12 cellular contexts compared by ENCODE assay signal in genomic region chr2:138516030-138516704, GRCh38. TPM values are rescaled to one million over a fixed set of nuclear protein-coding genes. Genes with fewer than 3 reads are reported as not detected.
DNase-seq lines count a peak whose midpoint lies in the region; ATAC-seq, FAIRE-seq and TF ChIP-seq lines count a peak whose summit lies in the region.
"Had no signal": no experiment of that assay in that cellular context is flagged by ENCODE, and none has a peak within 500 bp of the region (broad histone marks: within the 10 kb centered on the region; RNA-seq: fewer than 3 reads in every experiment).

No MANE protein-coding gene starts in this region.

- peaks cover 13% of the 10 kb centered on the region for H3K36me3 Mint-ChIP-seq in activated naive CD8-positive, alpha-beta T cell treated with anti-CD3 and anti-CD28 coated beads, Interleukin-2, amount 50 U/mL, for 24 hours (ENCODE audit: low read depth)

- ATAC-seq in activated naive CD8-positive, alpha-beta T cell treated with anti-CD3 and anti-CD28 coated beads, Interleukin-2, amount 50 U/mL, for 24 hours: peak; percentile 69
- peak; percentile 76 for ATAC-seq in HepG2
- ATAC-seq in GM21381 (IDR thresholded peaks at IDR 0.05; ENCODE audit: unreplicated experiment): no peak
- ATAC-seq in HG03139 (IDR thresholded peaks at IDR 0.05; ENCODE audit: unreplicated experiment): no peak
- ATAC-seq: foreskin keratinocyte had no signal

- no peaks in the 10 kb centered on the region; a peak in 1 of 5 replicates for H3K36me3 ChIP-seq in HepG2 (replicated peaks in 1 of 2; ENCODE audit: control insufficient read depth in 1 of 2, insufficient read depth in 2 of 2, low read length in 2 of 2)

- peak; percentile 60 for FAIRE-seq in GM19239 (lab: Jason Lieb, UNC)
- no peak for FAIRE-seq in HepG2 (lab: Jason Lieb, UNC)

- H3K4me2 ChIP-seq in HepG2 (ENCODE audit: low read depth, low read length): peak overlapping the region; percentile 21

- intact Hi-C loops in HepG2 (cut with micrococcal nuclease; ENCODE audit: unreplicated experiment): no loop called here

- no peak overlapping the region for H3K4me3 ChIP-seq in AG04450 (ENCODE audit: low read depth, low read length)
- no peak overlapping the region for H3K4me3 ChIP-seq in HepG2 (replicated peaks in 1 of 3; ENCODE audit: insufficient read depth in 1 of 3, low read depth in 2 of 3, low read length in 3 of 3)
- H3K4me3 ChIP-seq: lung had no signal

- H3K27me3 ChIP-seq in AG04450 (ENCODE audit: control insufficient read depth, insufficient read depth, low read length) (no peaks in the 10 kb centered on the region), HepG2 (ENCODE audit: control insufficient read depth in 1 of 2, insufficient read depth in 2 of 2, low read length in 2 of 2) (no peaks in the 10 kb centered on the region)
- H3K27me3 ChIP-seq: foreskin keratinocyte had no signal

- H3K4me3 Mint-ChIP-seq in activated naive CD8-positive, alpha-beta T cell treated with anti-CD3 and anti-CD28 coated beads, Interleukin-2, amount 50 U/mL, for 24 hours: no peak overlapping the region

- H3K79me2 ChIP-seq in HepG2 (ENCODE audit: insufficient read depth, low read length): peaks cover 96% of the 10 kb centered on the region

- TF ChIP-seq RAD21 in HepG2 (CRISPR knock-in tag; IDR thresholded peaks at IDR 0.05): no peak

- POLR2A ChIA-PET in AG04450 (lab: Yijun Ruan, JAX): interaction anchor here (0.6 kb wide), 1 partner anchor 73 kb away, joined by 4 read pairs; no protein-coding TSS in a partner anchor
- POLR2A ChIA-PET in HepG2 (lab: Yijun Ruan, JAX): interaction anchor here (1.2 to 4.3 kb wide), 3 partner anchors 14 to 25 kb away, joined by 4 to 24 read pairs (median 9); partner anchors contain the start of gene SPOPL

- no peak for TF ChIP-seq POLR2A in HepG2 (IDR thresholded peaks at IDR 0.05; ENCODE audit: insufficient read depth in 1 of 2, low read depth in 2 of 2, low read length in 2 of 2)

- DNase-seq in AG04450 (ENCODE audit: low read depth, low spot score): peak; percentile 11
- no peak for DNase-seq in GM19239 (ENCODE audit: insufficient read length, low spot score)
- DNase-seq in activated naive CD8-positive, alpha-beta T cell treated with anti-CD3 and anti-CD28 coated beads, Interleukin-2, amount 50 U/mL, for 24 hours: no peak
- DNase-seq in HepG2 (ENCODE audit: low spot score): peak; percentile 72
- DNase-seq in DMS53 (lab: John Stamatoyannopoulos, UW): no peak
- no peak for DNase-seq in HuH-7.5 (ENCODE audit: low spot score)
- DNase-seq: foreskin keratinocyte, NCI-H524 had no signal

- H2AFZ ChIP-seq in HepG2 (ENCODE audit: low read length): no peak overlapping the region

- BruUV-seq in HepG2 (replicated peaks; lab: Mats Ljungman, UMichigan): no TSS peak

- peaks cover 2% of the 10 kb centered on the region for H3K27me3 Mint-ChIP-seq in activated naive CD8-positive, alpha-beta T cell treated with anti-CD3 and anti-CD28 coated beads, Interleukin-2, amount 50 U/mL, for 24 hours

- no peak for TF ChIP-seq EP300 in HepG2 (IDR thresholded peaks at IDR 0.05; ENCODE audit: low read depth in 2 of 2, low read length in 2 of 2)
- no peak for TF ChIP-seq EP300 in HepG2 (CRISPR knock-in tag; IDR thresholded peaks at IDR 0.05; ENCODE audit: borderline replicate concordance)

- H3K27ac ChIP-seq in AG04450 (ENCODE audit: low read depth, low read length): no peak overlapping the region
- peak overlapping the region; percentile 10 for H3K27ac ChIP-seq in HepG2 (ENCODE audit: extremely low read length, insufficient read depth, low read length)
- H3K27ac ChIP-seq: C4-2B, foreskin keratinocyte had no signal

- in situ Hi-C loops in HepG2 (cut with HindIII; ENCODE audit: extremely low pct_ligation_motif_present, low pct_unique_long_range_greater_than_20kb): no loop called here

- no peak for TF ChIP-seq CTCF in AG04450 (IDR thresholded peaks at IDR 0.05; ENCODE audit: low read depth, low read length)
- no peak for TF ChIP-seq CTCF in HepG2 (CRISPR knock-in tag; IDR thresholded peaks at IDR 0.05)

- no peaks in the 10 kb centered on the region for H3K9me3 Mint-ChIP-seq in activated naive CD8-positive, alpha-beta T cell treated with anti-CD3 and anti-CD28 coated beads, Interleukin-2, amount 50 U/mL, for 24 hours

- H4K20me1 ChIP-seq in HepG2 (ENCODE audit: insufficient read depth, low read length): peaks cover 41% of the 10 kb centered on the region

- 81% methylated on average over 3 of the region's 3 CpGs for WGBS in HepG2 (ENCODE audit: low lambda C conversion rate)

- CTCF ChIA-PET in AG04450 (lab: Charles Lee) (interaction anchor here (1.4 kb wide), 1 partner anchor 15 kb away, joined by 4 read pairs; no protein-coding TSS in a partner anchor), HepG2 (lab: Yijun Ruan, JAX; ENCODE audit: low intra/inter-chr PET ratio, low total read pairs) (no interaction called here)

- peaks cover 47% of the 10 kb centered on the region for H3K4me1 ChIP-seq in HepG2 (ENCODE audit: insufficient read depth, low read length)
- H3K4me1 ChIP-seq: foreskin keratinocyte had no signal

- H3K9me3 ChIP-seq in AG04450 (ENCODE audit: control insufficient read depth, insufficient read depth, low read length) (no peaks in the 10 kb centered on the region), HepG2 (ENCODE audit: low read length) (no peaks in the 10 kb centered on the region)

- H3K4me1 Mint-ChIP-seq in activated naive CD8-positive, alpha-beta T cell treated with anti-CD3 and anti-CD28 coated beads, Interleukin-2, amount 50 U/mL, for 24 hours: peaks cover 54% of the 10 kb centered on the region

- peak overlapping the region; percentile 8 for H3K27ac Mint-ChIP-seq in activated naive CD8-positive, alpha-beta T cell treated with anti-CD3 and anti-CD28 coated beads, Interleukin-2, amount 50 U/mL, for 24 hours

- H3K9ac ChIP-seq in HepG2 (ENCODE audit: insufficient read depth, low read depth, low read length): no peak overlapping the region

TF ChIP-seq in HepG2, 621 proteins besides CTCF, POLR2A, EP300 and RAD21 (continues in another document):
- peak; percentile 55 for TF ChIP-seq GATAD2A (CRISPR knock-in tag; IDR thresholded peaks at IDR 0.05)
- no peak for TF ChIP-seq ZNF205 (CRISPR knock-in tag; IDR thresholded peaks at IDR 0.05)
- TF ChIP-seq NFIB (CRISPR knock-in tag; IDR thresholded peaks at IDR 0.05; ENCODE audit: borderline replicate concordance): no peak
- no peak for TF ChIP-seq ZNF850 (CRISPR knock-in tag; conservative IDR thresholded peaks at IDR 0.05)
- peak; percentile 45 for TF ChIP-seq ASH2L (IDR thresholded peaks at IDR 0.05; ENCODE audit: insufficient read length, low read depth, low read length)
- no peak for TF ChIP-seq BHLHE40 (IDR thresholded peaks at IDR 0.05; ENCODE audit: low read length)
- no peak for TF ChIP-seq ZNF331 (CRISPR knock-in tag; IDR thresholded peaks at IDR 0.05)
- peak; percentile 42; the same call in 1 of the 2 replicates for TF ChIP-seq SSRP1 (CRISPR knock-in tag; IDR thresholded peaks at IDR 0.05)
- TF ChIP-seq ZNF644 (CRISPR knock-in tag; IDR thresholded peaks at IDR 0.05; ENCODE audit: low read depth): 0 out of 2 replicates have a peak, but pooled peaks have one; percentile 16
- no peak for TF ChIP-seq GATA4 (IDR thresholded peaks at IDR 0.05; ENCODE audit: borderline replicate concordance, low read depth)

RNA-seq across cellular contexts. Expression of gene SPOPL, which starts 14.6 kb away (rescaled TPM):
- 10.1 and 13.1 TPM in 2 replicates for polyA plus RNA-seq in AG04450 (2011; rRNA removed)
- polyA minus RNA-seq in AG04450 (2011; rRNA and poly(A)+ RNA removed): 8.2 and 13.6 TPM in 2 replicates
- 51.6 and 68.8 TPM in 2 replicates for total RNA-seq in HepG2 (2016; rRNA removed; fragmentation: Illumina TruSeq; extraction: Trizol)
- 10.0 and 11.5 TPM in 2 replicates for total RNA-seq in HepG2 (2016; cell fraction: cytosol; rRNA removed; fragmentation: Illumina TruSeq; extraction: Trizol; ENCODE audit: low read depth)
- total RNA-seq in HepG2 (2016; cell fraction: insoluble cytoplasmic fraction; rRNA removed; fragmentation: Illumina TruSeq; extraction: Trizol): 47.5 and 62.1 TPM in 2 replicates
- 48.3 and 49.1 TPM in 2 replicates for total RNA-seq in HepG2 (2016; cell fraction: membrane; rRNA removed; fragmentation: Illumina TruSeq; extraction: Trizol)
- total RNA-seq in HepG2 (2016; cell fraction: nucleus; rRNA removed; fragmentation: Illumina TruSeq; extraction: Trizol): 43.8 and 44.8 TPM in 2 replicates
- 11.0 and 12.6 TPM in 2 replicates for polyA plus RNA-seq in HepG2 (2011; rRNA removed)
- polyA plus RNA-seq in HepG2 (2011; cell fraction: cytosol; rRNA removed): 6.4 and 7.3 TPM in 2 replicates
- 11.9 and 15.1 TPM in 2 replicates for polyA plus RNA-seq in HepG2 (2011; cell fraction: nucleus; rRNA removed)
- polyA plus RNA-seq in HepG2 (2012): 18.9 and 24.1 TPM in 2 replicates
- polyA plus RNA-seq in HepG2 (2016; cell fraction: cytosol; fragmentation: Illumina TruSeq; extraction: Trizol; ENCODE audit: low read depth): 4.1 and 6.0 TPM in 2 replicates
- 33.9 and 34.3 TPM in 2 replicates for polyA plus RNA-seq in HepG2 (2016; cell fraction: insoluble cytoplasmic fraction; fragmentation: Illumina TruSeq; extraction: Trizol; ENCODE audit: low read depth)
- polyA plus RNA-seq in HepG2 (2016; cell fraction: membrane; fragmentation: Illumina TruSeq; extraction: Trizol; ENCODE audit: low read depth): 18.7 and 19.9 TPM in 2 replicates
- 16.2 and 18.6 TPM in 2 replicates for polyA plus RNA-seq in HepG2 (2016; cell fraction: nucleus; fragmentation: Illumina TruSeq; extraction: Trizol; ENCODE audit: insufficient read depth, low read depth)
- polyA minus RNA-seq in HepG2 (2011; rRNA and poly(A)+ RNA removed; ENCODE audit: low replicate concordance): 4.7 and 17.9 TPM in 2 replicates
- 17.1 and 17.5 TPM in 2 replicates for polyA minus RNA-seq in HepG2 (2011; cell fraction: cytosol; rRNA and poly(A)+ RNA removed)
- polyA minus RNA-seq in HepG2 (2011; cell fraction: nucleus; rRNA and poly(A)+ RNA removed): 74.5 and 98.8 TPM in 2 replicates

Comparison
In these comparisons a context has a peak if more than half of its experiments do, and no peak if none do; other contexts are left out.
1. DNase-seq: peak in AG04450 (single experiment) and HepG2 (single experiment); none in GM19239 (single experiment), activated naive CD8-positive, alpha-beta T cell treated with anti-CD3 and anti-CD28 coated beads, Interleukin-2, amount 50 U/mL, for 24 hours (single experiment), DMS53 (single experiment) and HuH-7.5 (single experiment).
2. ATAC-seq: peak in activated naive CD8-positive, alpha-beta T cell treated with anti-CD3 and anti-CD28 coated beads, Interleukin-2, amount 50 U/mL, for 24 hours (single experiment) and HepG2 (single experiment); none in GM21381 (single experiment) and HG03139 (single experiment).